Comparison of ENCODE assay signal across 8 cellular contexts in genomic region chr19:34831714-34832113, GRCh38.
"Had no signal": no experiment of that assay in that cellular context is flagged by ENCODE, and none has a peak within 500 bp of the region (broad histone marks: within the 10 kb centered on the region; RNA-seq: fewer than 3 reads in every experiment).

No MANE protein-coding gene starts in this region.

- H3K4me3 ChIP-seq: GM23248, GM23338, HAP-1 had no signal

- H3K4me1 ChIP-seq: HAP-1 had no signal

- H3K27ac ChIP-seq: GM23248 had no signal

- H3K27ac Mint-ChIP-seq: GM23338, HFFc6 had no signal

- H3K9me3 Mint-ChIP-seq: GM23338, HFFc6 had no signal

- H3K9me3 ChIP-seq: HAP-1 had no signal

- H3K36me3 ChIP-seq: HAP-1 had no signal

- DNase-seq: GM23248, GOT3, H9, HCEC 1CT, HFFc6 had no signal

- ATAC-seq: HCT116 had no signal

- H3K4me1 Mint-ChIP-seq: GM23338, H9 had no signal

- H3K4me3 Mint-ChIP-seq: GM23338, H9, HFFc6 had no signal
